In the genomic region with DNA sequence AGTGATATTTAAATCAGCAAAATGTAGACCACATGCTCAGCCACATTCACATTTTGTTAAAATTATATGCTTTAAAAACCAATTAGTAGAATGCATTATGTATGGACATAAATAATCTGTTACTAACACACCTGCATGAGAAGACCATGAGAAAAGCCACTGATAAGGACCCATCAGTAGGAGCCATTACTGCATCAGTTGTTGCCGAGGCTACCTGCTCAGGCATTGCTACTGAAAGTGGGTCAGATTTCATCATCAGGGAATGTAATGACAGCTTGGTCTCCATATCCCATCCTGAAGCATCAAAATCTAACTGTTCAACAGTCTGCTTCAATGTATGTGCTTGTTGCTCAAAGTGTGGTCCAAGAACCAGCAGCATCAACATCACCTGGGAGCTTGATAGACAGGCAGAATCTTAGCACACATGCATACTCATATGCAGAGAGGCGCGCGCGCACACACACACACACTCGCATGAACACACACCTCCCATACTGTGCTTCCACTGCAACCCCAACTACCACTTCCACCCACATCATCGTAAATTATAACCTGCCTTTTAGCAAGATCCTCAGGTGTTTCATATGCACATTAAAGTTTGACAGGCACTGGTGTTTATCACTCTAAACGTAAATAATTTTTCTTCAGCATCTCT, we compare ENCODE assay signal across 21 cellular contexts.
"Had no signal": no experiment of that assay in that cellular context is flagged by ENCODE, and none has a peak within 500 bp of the region (broad histone marks: within the 10 kb centered on the region; RNA-seq: fewer than 3 reads in every experiment).

No MANE protein-coding gene starts in this region.

- H3K36me3 Mint-ChIP-seq: activated naive CD4-positive, alpha-beta T cell treated with anti-CD3 and anti-CD28 coated beads, Interleukin-2, amount 10 ng/mL, durations not matched to agents 7 days and 5 days; activated naive CD8-positive, alpha-beta T cell treated with anti-CD3 and anti-CD28 coated beads, Interleukin-2, amount 10 ng/mL, durations not matched to agents 7 days and 5 days; brain; natural killer cell treated with Interleukin-12 subunit alpha and Interleukin-12 subunit beta and Interleukin-15 and Interleukin-18, amount 100 ng/mL, for 72 hours had no signal

- H3K9me3 Mint-ChIP-seq: activated naive CD4-positive, alpha-beta T cell treated with anti-CD3 and anti-CD28 coated beads, Interleukin-2, amount 10 ng/mL, durations not matched to agents 7 days and 5 days; activated naive CD8-positive, alpha-beta T cell treated with anti-CD3 and anti-CD28 coated beads, Interleukin-2, amount 10 ng/mL, durations not matched to agents 7 days and 5 days; activated T-helper 1 cell treated with anti-CD3 and anti-CD28 coated beads, Interleukin-12 subunit alpha, Interleukin-12 subunit beta, Interleukin-2, Interleukin-4 antibody, amounts not matched to agents 30 ng/mL and 10 ng/mL and 1 ng/mL, durations not matched to agents 14 hours and 24 hours and 36 hours; natural killer cell treated with Interleukin-12 subunit alpha and Interleukin-12 subunit beta and Interleukin-15 and Interleukin-18, amount 100 ng/mL, for 72 hours had no signal

- ATAC-seq: gastroesophageal sphincter; left ventricle myocardium superior; mucosa of descending colon; natural killer cell treated with Interleukin-12 subunit alpha and Interleukin-12 subunit beta and Interleukin-15 and Interleukin-18, amount 100 ng/mL, for 72 hours; right lobe of liver had no signal

- H3K27ac Mint-ChIP-seq: activated naive CD4-positive, alpha-beta T cell treated with anti-CD3 and anti-CD28 coated beads, Interleukin-2, amount 10 ng/mL, durations not matched to agents 7 days and 5 days; activated naive CD8-positive, alpha-beta T cell treated with anti-CD3 and anti-CD28 coated beads, Interleukin-2, amount 10 ng/mL, durations not matched to agents 7 days and 5 days; activated T-helper 1 cell treated with anti-CD3 and anti-CD28 coated beads, Interleukin-12 subunit alpha, Interleukin-12 subunit beta, Interleukin-2, Interleukin-4 antibody, amounts not matched to agents 30 ng/mL and 10 ng/mL and 1 ng/mL, durations not matched to agents 14 hours and 24 hours and 36 hours; brain; natural killer cell treated with Interleukin-12 subunit alpha and Interleukin-12 subunit beta and Interleukin-15 and Interleukin-18, amount 100 ng/mL, for 72 hours had no signal

- DNase-seq: activated CD4-positive, alpha-beta T cell treated with anti-CD3 and anti-CD28 coated beads, Interleukin-2, amount 50 U/mL, for 1 hour; activated gamma-delta T cell; activated naive CD4-positive, alpha-beta T cell treated with anti-CD3 and anti-CD28 coated beads, Interleukin-2, amount 10 ng/mL, durations not matched to agents 7 days and 5 days; activated naive CD8-positive, alpha-beta T cell treated with anti-CD3 and anti-CD28 coated beads, Interleukin-2, amount 10 ng/mL, durations not matched to agents 7 days and 5 days; activated T-cell treated with anti-CD3 and anti-CD28 coated beads, Interleukin-2, amount 50 U/mL, for 1 hour; cerebellar nuclear complex; colonic mucosa; effector CD8-positive, alpha-beta T cell; islet precursor cell; left ventricle myocardium superior; mucosa of descending colon; right lobe of liver; stimulated activated CD4-positive, alpha-beta T cell treated with anti-CD3 and anti-CD28 coated beads, Interleukin-2, amount 100 ng/mL, for 48 hours; stimulated activated naive CD8-positive, alpha-beta T cell treated with anti-CD3 and anti-CD28 coated beads, Interleukin-15, Interleukin-2, amounts not matched to agents 100 U/mL and 50 U/mL, for 24 hours; testis; trophoblast cell; uterus had no signal

- H3K4me1 Mint-ChIP-seq: activated naive CD4-positive, alpha-beta T cell treated with anti-CD3 and anti-CD28 coated beads, Interleukin-2, amount 10 ng/mL, durations not matched to agents 7 days and 5 days had no signal

- H3K4me3 Mint-ChIP-seq: activated naive CD4-positive, alpha-beta T cell treated with anti-CD3 and anti-CD28 coated beads, Interleukin-2, amount 10 ng/mL, durations not matched to agents 7 days and 5 days; activated naive CD8-positive, alpha-beta T cell treated with anti-CD3 and anti-CD28 coated beads, Interleukin-2, amount 10 ng/mL, durations not matched to agents 7 days and 5 days; activated T-helper 1 cell treated with anti-CD3 and anti-CD28 coated beads, Interleukin-12 subunit alpha, Interleukin-12 subunit beta, Interleukin-2, Interleukin-4 antibody, amounts not matched to agents 30 ng/mL and 10 ng/mL and 1 ng/mL, durations not matched to agents 14 hours and 24 hours and 36 hours; brain; natural killer cell treated with Interleukin-12 subunit alpha and Interleukin-12 subunit beta and Interleukin-15 and Interleukin-18, amount 100 ng/mL, for 72 hours had no signal
